Comparison of ENCODE assay signal across 29 cellular contexts in the genomic region with DNA sequence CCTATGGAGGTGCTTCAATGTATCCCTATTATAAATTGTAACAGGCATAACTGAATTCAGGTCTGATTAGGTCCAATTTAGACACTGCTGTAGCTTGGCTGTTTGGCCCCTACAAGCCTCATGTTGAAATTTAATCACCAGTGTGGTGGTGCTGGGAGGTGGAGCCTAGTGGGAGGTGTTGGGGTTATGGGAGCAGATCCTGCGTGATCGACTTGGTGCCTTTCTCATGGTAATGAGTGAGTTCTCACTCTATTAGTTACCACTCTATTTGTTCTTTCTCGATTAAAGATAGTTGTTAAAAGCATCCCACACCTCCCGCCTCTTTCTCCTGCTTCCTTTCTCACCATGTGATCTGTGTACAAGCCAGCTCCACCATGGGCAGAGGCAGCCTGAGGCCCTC.
"Had no signal": no experiment of that assay in that cellular context is flagged by ENCODE, and none has a peak within 500 bp of the region (broad histone marks: within the 10 kb centered on the region; RNA-seq: fewer than 3 reads in every experiment).

No MANE protein-coding gene starts in this region.

- DNase-seq: activated CD4-positive, alpha-beta memory T cell treated with anti-CD3 and anti-CD28 coated beads, Interleukin-2, amount 10 ng/mL, durations not matched to agents 7 days and 5 days; activated CD4-positive, alpha-beta T cell treated with anti-CD3 and anti-CD28 coated beads for 1 hour; activated CD4-positive, alpha-beta T cell treated with anti-CD3 and anti-CD28 coated beads for 4 hours; activated CD4-positive, alpha-beta T cell treated with anti-CD3 and anti-CD28 coated beads, Interleukin-2, amount 10 ng/mL, durations not matched to agents 7 days and 5 days; activated CD4-positive, alpha-beta T cell treated with anti-CD3 and anti-CD28 coated beads, Interleukin-2, amount 50 U/mL, for 4 hours; activated CD8-positive, alpha-beta memory T cell treated with anti-CD3 and anti-CD28 coated beads, Interleukin-2, amount 50 U/mL, for 48 hours; activated gamma-delta T cell; activated naive CD4-positive, alpha-beta T cell; activated naive CD4-positive, alpha-beta T cell treated with anti-CD3 and anti-CD28 coated beads, Interleukin-2, amount 10 ng/mL, durations not matched to agents 7 days and 5 days; activated naive CD8-positive, alpha-beta T cell treated with anti-CD3 and anti-CD28 coated beads, Interleukin-2, amount 10 ng/mL, durations not matched to agents 7 days and 5 days; activated T-cell treated with anti-CD3 and anti-CD28 coated beads for 4 hours; activated T-cell treated with anti-CD3 and anti-CD28 coated beads, Interleukin-2, amount 50 U/mL, for 24 hours; activated T-cell treated with anti-CD3 and anti-CD28 coated beads, Interleukin-2, amount 50 U/mL, for 72 hours; central memory CD4-positive, alpha-beta T cell; cerebellar nuclear complex; colonic mucosa; effector CD8-positive, alpha-beta T cell; foreskin fibroblast; head of caudate nucleus; T1000 had no signal

- H3K27ac ChIP-seq: ascending aorta, breast epithelium, cardiac muscle cell, colonic mucosa had no signal

- H3K4me1 ChIP-seq: ascending aorta, breast epithelium, colonic mucosa had no signal

- ATAC-seq: activated naive CD4-positive, alpha-beta T cell treated with anti-CD3 and anti-CD28 coated beads, Interleukin-2, amount 50 U/mL, for 72 hours; activated T-cell treated with anti-CD3 and anti-CD28 coated beads, Interleukin-2, amount 50 U/mL, for 72 hours; esophagus mucosa had no signal

- H3K27me3 ChIP-seq: ascending aorta, breast epithelium, cardiac muscle cell, colonic mucosa had no signal

- H3K36me3 Mint-ChIP-seq: activated naive CD4-positive, alpha-beta T cell treated with anti-CD3 and anti-CD28 coated beads, Interleukin-2, amount 10 ng/mL, durations not matched to agents 7 days and 5 days; activated naive CD8-positive, alpha-beta T cell treated with anti-CD3 and anti-CD28 coated beads, Interleukin-2, amount 10 ng/mL, durations not matched to agents 7 days and 5 days had no signal

- H3K4me1 Mint-ChIP-seq: activated CD4-positive, alpha-beta memory T cell treated with anti-CD3 and anti-CD28 coated beads, Interleukin-2, amount 10 ng/mL, durations not matched to agents 7 days and 5 days; activated CD4-positive, alpha-beta T cell treated with anti-CD3 and anti-CD28 coated beads, Interleukin-2, amount 10 ng/mL, durations not matched to agents 7 days and 5 days; activated naive CD4-positive, alpha-beta T cell treated with anti-CD3 and anti-CD28 coated beads, Interleukin-2, amount 10 ng/mL, durations not matched to agents 7 days and 5 days; activated naive CD8-positive, alpha-beta T cell treated with anti-CD3 and anti-CD28 coated beads, Interleukin-2, amount 10 ng/mL, durations not matched to agents 7 days and 5 days; brain had no signal

- H3K27ac Mint-ChIP-seq: activated CD4-positive, alpha-beta memory T cell treated with anti-CD3 and anti-CD28 coated beads, Interleukin-2, amount 10 ng/mL, durations not matched to agents 7 days and 5 days; activated CD4-positive, alpha-beta T cell treated with anti-CD3 and anti-CD28 coated beads, Interleukin-2, amount 10 ng/mL, durations not matched to agents 7 days and 5 days; activated naive CD4-positive, alpha-beta T cell treated with anti-CD3 and anti-CD28 coated beads, Interleukin-2, amount 10 ng/mL, durations not matched to agents 7 days and 5 days; activated naive CD4-positive, alpha-beta T cell treated with anti-CD3 and anti-CD28 coated beads, Interleukin-2, amount 50 U/mL, for 72 hours; activated naive CD8-positive, alpha-beta T cell treated with anti-CD3 and anti-CD28 coated beads, Interleukin-2, amount 10 ng/mL, durations not matched to agents 7 days and 5 days; activated T-cell treated with anti-CD3 and anti-CD28 coated beads, Interleukin-2, amount 50 U/mL, for 24 hours; activated T-cell treated with anti-CD3 and anti-CD28 coated beads, Interleukin-2, amount 50 U/mL, for 72 hours; brain; T-helper 1 cell treated with Interleukin-12 subunit alpha and Interleukin-12 subunit beta and Interleukin-4 antibody, amounts not matched to agents 30 μg/mL and 1 μg/mL, for 36 hours; T-helper 2 cell treated with Interferon-gamma antibody and Interleukin-4, amounts not matched to agents 5 μg/mL and 100 μg/mL, for 36 hours had no signal

- H3K9me3 ChIP-seq: ascending aorta, colonic mucosa had no signal

- FAIRE-seq: frontal cortex had no signal

- H3K4me3 Mint-ChIP-seq: activated CD4-positive, alpha-beta memory T cell treated with anti-CD3 and anti-CD28 coated beads, Interleukin-2, amount 10 ng/mL, durations not matched to agents 7 days and 5 days; activated CD4-positive, alpha-beta T cell treated with anti-CD3 and anti-CD28 coated beads, Interleukin-2, amount 10 ng/mL, durations not matched to agents 7 days and 5 days; activated naive CD4-positive, alpha-beta T cell treated with anti-CD3 and anti-CD28 coated beads, Interleukin-2, amount 10 ng/mL, durations not matched to agents 7 days and 5 days; activated naive CD8-positive, alpha-beta T cell treated with anti-CD3 and anti-CD28 coated beads, Interleukin-2, amount 10 ng/mL, durations not matched to agents 7 days and 5 days; activated T-cell treated with anti-CD3 and anti-CD28 coated beads, Interleukin-2, amount 50 U/mL, for 24 hours; activated T-cell treated with anti-CD3 and anti-CD28 coated beads, Interleukin-2, amount 50 U/mL, for 72 hours; brain; T-helper 1 cell treated with Interleukin-12 subunit alpha and Interleukin-12 subunit beta and Interleukin-4 antibody, amounts not matched to agents 30 μg/mL and 1 μg/mL, for 36 hours; T-helper 2 cell treated with Interferon-gamma antibody and Interleukin-4, amounts not matched to agents 5 μg/mL and 100 μg/mL, for 36 hours had no signal

- H3K27me3 Mint-ChIP-seq: activated CD4-positive, alpha-beta memory T cell treated with anti-CD3 and anti-CD28 coated beads, Interleukin-2, amount 10 ng/mL, durations not matched to agents 7 days and 5 days; activated CD4-positive, alpha-beta T cell treated with anti-CD3 and anti-CD28 coated beads, Interleukin-2, amount 10 ng/mL, durations not matched to agents 7 days and 5 days; activated naive CD4-positive, alpha-beta T cell treated with anti-CD3 and anti-CD28 coated beads, Interleukin-2, amount 10 ng/mL, durations not matched to agents 7 days and 5 days; activated naive CD8-positive, alpha-beta T cell treated with anti-CD3 and anti-CD28 coated beads, Interleukin-2, amount 10 ng/mL, durations not matched to agents 7 days and 5 days; activated T-cell treated with anti-CD3 and anti-CD28 coated beads, Interleukin-2, amount 50 U/mL, for 24 hours; brain had no signal

- H3K4me3 ChIP-seq: ascending aorta, breast epithelium, cardiac muscle cell, colonic mucosa had no signal

- H3K36me3 ChIP-seq: ascending aorta, breast epithelium, cardiac muscle cell, colonic mucosa had no signal
